In the genomic region with DNA sequence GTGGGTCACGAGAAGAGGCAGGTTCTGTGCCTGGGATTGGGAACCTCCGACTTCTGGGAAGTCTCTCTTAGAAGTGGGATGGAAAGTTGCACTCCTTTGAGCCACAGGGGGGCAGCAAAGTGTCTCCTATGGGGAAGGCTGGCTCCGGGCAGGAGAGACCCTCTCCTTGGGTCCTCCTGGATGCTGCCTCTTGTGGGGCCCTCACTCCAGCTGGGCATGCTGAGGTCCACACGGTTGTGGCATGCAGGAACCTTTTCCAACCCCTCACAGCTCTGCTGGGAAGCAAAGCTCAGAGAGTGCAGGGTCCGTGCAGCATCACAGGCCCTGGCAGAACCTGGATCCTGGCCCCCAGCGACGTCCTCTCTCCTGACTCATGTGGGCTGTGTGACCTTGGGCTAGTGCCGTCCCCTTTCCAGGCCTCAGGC, we compare ENCODE assay signal across 8 cellular contexts. TPM values are rescaled to one million over a fixed set of nuclear protein-coding genes. Genes with fewer than 3 reads are reported as not detected.
DNase-seq lines count a peak whose midpoint lies in the region; ATAC-seq, FAIRE-seq and TF ChIP-seq lines count a peak whose summit lies in the region.

No MANE protein-coding gene starts in this region.

- no peak overlapping the region for H2AFZ ChIP-seq in GM12878 (ENCODE audit: control insufficient read depth, low read depth, low read length)

- BruUV-seq in GM12878 (replicated peaks; lab: Mats Ljungman, UMichigan) = no TSS peak

- SMC1A ChIA-PET in GM12878 (lab: Charles Lee; ENCODE audit: uncharacterized antibody, unreplicated experiment) = no interaction called here

- H3K4me1 ChIP-seq in GM12878 (ENCODE audit: control insufficient read depth, insufficient read depth, low read length) = no peaks in the 10 kb centered on the region
- H3K4me1 ChIP-seq in liver (ENCODE audit: control insufficient read depth in 4 of 4, insufficient read depth in 4 of 4, low read length in 3 of 4) = no peaks in the 10 kb centered on the region

- TF ChIP-seq POLR2A in GM12878 (IDR thresholded peaks at IDR 0.05; ENCODE audit: low read depth, low read length) = no peak

- TF ChIP-seq RAD21 in GM12878 (IDR thresholded peaks at IDR 0.05; ENCODE audit: insufficient read depth, low read depth, low read length) (peak; percentile 51), liver (IDR thresholded peaks at IDR 0.05) (peak; percentile 46 to 73)

- in situ Hi-C loops in GM12878 (cut with MboI) = loop anchor here (10.0 kb wide), 1 partner anchor 475 kb away; no protein-coding TSS in a partner anchor

- TF ChIP-seq CTCF in GM12878 (IDR thresholded peaks at IDR 0.05 in 2 of 3, conservative IDR thresholded peaks at IDR 0.05 in 1 of 3; ENCODE audit: control insufficient read depth in 2 of 3, extremely low read depth in 1 of 3, insufficient read depth in 1 of 3, low read depth in 3 of 3, low read length in 3 of 3) = peak; percentile 50 to 71 (median 70)
- peak; percentile 46 for TF ChIP-seq CTCF in liver (IDR thresholded peaks at IDR 0.05; ENCODE audit: low read depth, low read length, missing input control)

- 10% methylated on average over 8 of the region's 8 CpGs for WGBS in GM12878 (ENCODE audit: insufficient coverage, insufficient replicate concordance, low lambda C conversion rate, missing lambda C conversion rate)
- 31% methylated on average over 8 of the region's 8 CpGs for WGBS in liver

- no peaks in the 10 kb centered on the region; the same call in 1 of the 2 replicates for H4K20me1 ChIP-seq in GM12878 (ENCODE audit: control insufficient read depth, insufficient read depth)

- H3K4me3 ChIP-seq in GM12878 (no peak overlapping the region), liver (ENCODE audit: low read depth in 1 of 3, low read length in 3 of 3) (no peak overlapping the region)

- intact Hi-C loops in GM12878 (cut with micrococcal nuclease; ENCODE audit: unreplicated experiment) = loop anchor here (10.0 kb wide), 1 partner anchor 475 kb away; no protein-coding TSS in a partner anchor

- peak; percentile 3 for DNase-seq in NK-92 treated with Interleukin-12 subunit alpha and Interleukin-12 subunit beta, amount 100 ng/mL, for 24 hours (lab: John Stamatoyannopoulos, UW)
- DNase-seq in NK-92 (lab: John Stamatoyannopoulos, UW; ENCODE audit: unreplicated experiment) (no peak), NCI-H2107 (lab: John Stamatoyannopoulos, UW) (peak; percentile 21), GM12878 (ENCODE audit: low read depth, low spot score) (no peak), occipital lobe (lab: John Stamatoyannopoulos, UW) (no peak), activated gamma-delta T cell (lab: John Stamatoyannopoulos, UW) (no peak)

- RAD21 ChIA-PET in GM12878 (lab: Charles Lee; ENCODE audit: unreplicated experiment) = no interaction called here

- POLR2A ChIA-PET in GM12878 (lab: Charles Lee) = no interaction called here

- FAIRE-seq in GM12878 (lab: Jason Lieb, UNC) = no peak

- H3K36me3 ChIP-seq in GM12878 (ENCODE audit: control insufficient read depth in 2 of 2, insufficient read depth in 2 of 2, low read length in 1 of 2) (no peaks in the 10 kb centered on the region), liver (ENCODE audit: control insufficient read depth in 4 of 4, insufficient read depth in 3 of 4, low read depth in 1 of 4, low read length in 3 of 4) (peaks cover 0 to 8% (median 1%) of the 10 kb centered on the region in 4 donors)

- peak; percentile 48; the same call in 2 of the 3 replicates for ATAC-seq in GM12878
- ATAC-seq in GM18520 (IDR thresholded peaks at IDR 0.05; ENCODE audit: unreplicated experiment) = no peak

- H3K4me2 ChIP-seq in GM12878 (ENCODE audit: control insufficient read depth, insufficient read depth) = no peak overlapping the region

- H3K27me3 ChIP-seq in GM12878 (replicated peaks in 1 of 2; ENCODE audit: control insufficient read depth in 2 of 2, insufficient read depth in 2 of 2, low read length in 1 of 2) (peaks cover 2 to 9% of the 10 kb centered on the region in 2 experiments; a peak in 3 of 4 replicates), liver (ENCODE audit: control insufficient read depth in 4 of 4, insufficient read depth in 4 of 4, low read length in 3 of 4) (no peaks in the 10 kb centered on the region)

- H3K9ac ChIP-seq in GM12878 (ENCODE audit: control insufficient read depth, insufficient read depth, low read length) (no peak overlapping the region), liver (ENCODE audit: low read depth in 1 of 2, low read length in 2 of 2) (no peak overlapping the region)

- H3K27ac ChIP-seq in GM12878 (ENCODE audit: control insufficient read depth, insufficient read depth) (no peak overlapping the region), liver (ENCODE audit: low read depth in 1 of 2, low read length in 2 of 2) (no peak overlapping the region)

- CTCF ChIA-PET in GM12878 (lab: Yijun Ruan, JAX) = interaction anchor here (1.2 to 1.6 kb wide), 2 partner anchors 14 to 23 kb away, joined by 3 to 5 read pairs; no protein-coding TSS in a partner anchor

- H3K9me3 ChIP-seq in GM12878 (replicated peaks; ENCODE audit: control insufficient read depth, insufficient read depth, low read length) = no peaks in the 10 kb centered on the region
- H3K9me3 ChIP-seq in liver (ENCODE audit: control insufficient read depth in 4 of 4, low read length in 3 of 4) = no peaks in the 10 kb centered on the region

- no peaks in the 10 kb centered on the region for H3K79me2 ChIP-seq in GM12878 (ENCODE audit: control insufficient read depth, insufficient read depth, low read length)

- TF ChIP-seq EP300 in GM12878 (IDR thresholded peaks at IDR 0.05; ENCODE audit: borderline replicate concordance in 1 of 2, control insufficient read depth in 1 of 2, low read depth in 2 of 2, low read length in 2 of 2) = no peak

TF ChIP-seq in liver, 16 proteins besides CTCF, POLR2A, EP300 and RAD21 (continues in another document):
- TF ChIP-seq GABPA (IDR thresholded peaks at IDR 0.05 in 1 of 2, conservative IDR thresholded peaks at IDR 0.05 in 1 of 2) (no peak), TAF1 (conservative IDR thresholded peaks at IDR 0.05) (no peak), EGR1 (IDR thresholded peaks at IDR 0.05; ENCODE audit: low read depth in 2 of 2) (no peak)

RNA-seq across cellular contexts. Expression of a gene that starts 17.4 kb away (rescaled TPM):
- not detected in 2 replicates for total RNA-seq in GM12878 (2013; cell fraction: nucleolus; rRNA removed)
- total RNA-seq in GM12878 (2014; rRNA removed) (1.2 and 1.6 TPM in 2 replicates), GM12878 (2014; rRNA removed; fragmentation: Illumina TruSeq; extraction: Trizol) (0.27 and 1.2 TPM in 2 replicates), GM12878 (2021) (1.3 and 1.5 TPM in 2 replicates), liver (10 to 100 TPM; 22.4 to 25.9 TPM), occipital lobe (1.6 TPM)
- polyA plus RNA-seq in GM12878 (2011; ENCODE audit: low read depth) = 0.37 TPM
- polyA plus RNA-seq in GM12878 (2011; rRNA removed) (0.65 and 1.7 TPM in 2 replicates), GM12878 (2014; fragmentation: Illumina TruSeq; extraction: Trizol) (0.25 TPM in 1 of 2 replicates, not detected in the other), GM12878 (2014; fragmentation: Nextera tagmentation; extraction: Ambion mirVana) (under 1 TPM; 0.18 to 0.49 TPM), GM12878 (2014; rRNA removed) (0.72 and 1.2 TPM in 2 replicates), GM12878 (2016; fragmentation: Nextera tagmentation; extraction: Ambion mirVana) (1 to 10 TPM; 4.1 to 4.4 TPM), liver (10 to 100 TPM; 41.4 to 93.1 TPM)
- polyA plus RNA-seq in GM12878 (2011; cell fraction: cytosol; rRNA removed) = 3.4 and 5.9 TPM in 2 replicates
- polyA plus RNA-seq in GM12878 (2011; cell fraction: nucleus; rRNA removed) = 1.5 and 2.4 TPM in 2 replicates
- polyA plus RNA-seq in GM12878 (2012) = 0.68 and 0.91 TPM in 2 replicates
- 0.59 and 1.4 TPM in 2 replicates for polyA minus RNA-seq in GM12878 (2011; rRNA and poly(A)+ RNA removed)
- 1.5 and 2.1 TPM in 2 replicates for polyA minus RNA-seq in GM12878 (2011; cell fraction: cytosol; rRNA and poly(A)+ RNA removed)
- polyA minus RNA-seq in GM12878 (2011; cell fraction: nucleus; rRNA and poly(A)+ RNA removed) = 1.6 and 1.9 TPM in 2 replicates

RNA-seq across cellular contexts. Expression of a gene that starts 32.1 kb away (rescaled TPM):
- not detected in 2 replicates for total RNA-seq in GM12878 (2013; cell fraction: nucleolus; rRNA removed)
- total RNA-seq in GM12878 (2014; rRNA removed) (not detected in 2 replicates), GM12878 (2014; rRNA removed; fragmentation: Illumina TruSeq; extraction: Trizol) (not detected in 2 replicates), GM12878 (2021) (not detected in 2 replicates), liver (not detected), occipital lobe (not detected)
- not detected for polyA plus RNA-seq in GM12878 (2011; ENCODE audit: low read depth)
- polyA plus RNA-seq in GM12878 (2011; rRNA removed) (0.03 TPM in 1 of 2 replicates, not detected in the other), GM12878 (2014; fragmentation: Illumina TruSeq; extraction: Trizol) (not detected in 2 replicates), GM12878 (2014; fragmentation: Nextera tagmentation; extraction: Ambion mirVana) (not detected), GM12878 (2014; rRNA removed) (not detected in 2 replicates), GM12878 (2016; fragmentation: Nextera tagmentation; extraction: Ambion mirVana) (not detected), liver (not detected)
- polyA plus RNA-seq in GM12878 (2011; cell fraction: cytosol; rRNA removed) = 0.01 and 0.05 TPM in 2 replicates
- polyA plus RNA-seq in GM12878 (2011; cell fraction: nucleus; rRNA removed) = 0.03 TPM in 1 of 2 replicates, not detected in the other
- polyA plus RNA-seq in GM12878 (2012) = not detected in 2 replicates
- polyA minus RNA-seq in GM12878 (2011; rRNA and poly(A)+ RNA removed) = not detected in 2 replicates
- polyA minus RNA-seq in GM12878 (2011; cell fraction: cytosol; rRNA and poly(A)+ RNA removed) = not detected in 2 replicates
- polyA minus RNA-seq in GM12878 (2011; cell fraction: nucleus; rRNA and poly(A)+ RNA removed) = not detected in 2 replicates

RNA-seq across cellular contexts. Expression of a gene that starts 35.9 kb away (rescaled TPM):
- not detected in 2 replicates for total RNA-seq in GM12878 (2013; cell fraction: nucleolus; rRNA removed)
- total RNA-seq in GM12878 (2014; rRNA removed) = not detected in 2 replicates
- total RNA-seq in GM12878 (2014; rRNA removed; fragmentation: Illumina TruSeq; extraction: Trizol) = not detected in 2 replicates
- total RNA-seq in GM12878 (2021) = 0.18 TPM in 1 of 2 replicates, not detected in the other
- not detected for polyA plus RNA-seq in GM12878 (2011; ENCODE audit: low read depth)
- not detected in 2 replicates for polyA plus RNA-seq in GM12878 (2011; rRNA removed)
- not detected in 2 replicates for polyA plus RNA-seq in GM12878 (2011; cell fraction: cytosol; rRNA removed)
- not detected in 2 replicates for polyA plus RNA-seq in GM12878 (2011; cell fraction: nucleus; rRNA removed)
- polyA plus RNA-seq in GM12878 (2012) = 0.07 and 0.12 TPM in 2 replicates
- not detected in 2 replicates for polyA plus RNA-seq in GM12878 (2014; fragmentation: Illumina TruSeq; extraction: Trizol)
- polyA plus RNA-seq in GM12878 (2014; fragmentation: Nextera tagmentation; extraction: Ambion mirVana) = not detected
- not detected in 2 replicates for polyA plus RNA-seq in GM12878 (2014; rRNA removed)
- not detected for polyA plus RNA-seq in GM12878 (2016; fragmentation: Nextera tagmentation; extraction: Ambion mirVana)
- polyA minus RNA-seq in GM12878 (2011; rRNA and poly(A)+ RNA removed) = not detected in 2 replicates
- not detected in 2 replicates for polyA minus RNA-seq in GM12878 (2011; cell fraction: cytosol; rRNA and poly(A)+ RNA removed)
- not detected in 2 replicates for polyA minus RNA-seq in GM12878 (2011; cell fraction: nucleus; rRNA and poly(A)+ RNA removed)
- total RNA-seq in liver = 10 to 100 TPM in 1 of 2 donors, under 1 TPM in 1; 0.65 to 70.4 TPM
- 100 to 1,000 TPM in 1 of 2 donors, 10 to 100 TPM in 1; 85.3 to 433 TPM for polyA plus RNA-seq in liver
- total RNA-seq in occipital lobe = 0.62 TPM

Comparison
In these comparisons a context has a peak if more than half of its experiments do, and no peak if none do; other contexts are left out.
1. DNase-seq: peak in NK-92 treated with Interleukin-12 subunit alpha and Interleukin-12 subunit beta, amount 100 ng/mL, for 24 hours (single experiment) and NCI-H2107 (single experiment); none in NK-92 (single experiment), GM12878 (single experiment), occipital lobe (single experiment) and activated gamma-delta T cell (single experiment).